Comparison of ENCODE assay signal across 21 cellular contexts in the genomic region with DNA sequence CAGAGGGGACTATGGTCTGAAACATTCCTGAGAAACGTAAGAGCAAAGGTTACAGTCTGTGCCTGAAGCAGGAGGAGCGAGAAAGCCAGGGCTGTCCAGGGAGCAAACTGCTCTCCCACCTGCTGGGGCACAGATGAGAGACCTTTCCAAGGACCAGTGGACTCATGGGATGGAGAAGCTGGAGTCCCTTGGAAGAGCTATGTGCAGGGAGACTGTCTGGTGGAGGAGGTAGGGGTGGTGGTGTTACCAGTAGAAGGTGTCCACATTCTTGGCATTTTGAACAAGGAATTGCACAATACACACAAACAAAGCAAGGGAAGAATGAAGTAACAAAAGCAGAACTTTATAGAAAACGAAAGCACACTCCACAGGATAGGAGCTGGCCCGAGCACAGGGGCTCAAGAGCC.
DNase-seq lines count a peak whose midpoint lies in the region; ATAC-seq and TF ChIP-seq lines count a peak whose summit lies in the region.
"Had no signal": no experiment of that assay in that cellular context is flagged by ENCODE, and none has a peak within 500 bp of the region (broad histone marks: within the 10 kb centered on the region; RNA-seq: fewer than 3 reads in every experiment).

No MANE protein-coding gene starts in this region.

- no peak overlapping the region for H4K5ac ChIP-seq in IMR-90 (ENCODE audit: low read depth, low read length)

- no CpG with 5 or more reads among the region's 4 CpGs for WGBS in IMR-90 (ENCODE audit: extremely low coverage in 2 of 2, insufficient read length in 1 of 2), 2 experiments

- H3K4me1 ChIP-seq in IMR-90 (ENCODE audit: control insufficient read depth, insufficient read depth, low read length) (no peaks in the 10 kb centered on the region), OCI-LY3 (ENCODE audit: low read length) (peaks cover 7% of the 10 kb centered on the region; the same call in 1 of the 2 replicates)
- H3K4me1 ChIP-seq: gastrocnemius medialis, HAP-1 had no signal

- no peak overlapping the region for H3K18ac ChIP-seq in IMR-90 (ENCODE audit: low read depth, low read length)

- H3K79me2 ChIP-seq in OCI-LY3 (ENCODE audit: low read length), result no peaks in the 10 kb centered on the region

- TF ChIP-seq CTCF in IMR-90 (conservative IDR thresholded peaks at IDR 0.05; ENCODE audit: low read depth, low read length), result no peak
- TF ChIP-seq CTCF in OCI-LY3 (IDR thresholded peaks at IDR 0.05; ENCODE audit: low read depth, low read length), result no peak
- TF ChIP-seq CTCF in epithelial cell of esophagus (IDR thresholded peaks at IDR 0.05; ENCODE audit: insufficient read depth, low read depth, low read length, missing control alignments), result no peak
- no peak for TF ChIP-seq CTCF in GM13976 (IDR thresholded peaks at IDR 0.05; ENCODE audit: borderline replicate concordance, control extremely low read depth, extremely low read depth, insufficient read depth, missing control alignments)

- H3K9me3 ChIP-seq in IMR-90 (ENCODE audit: control insufficient read depth, insufficient read depth, low read length), result no peaks in the 10 kb centered on the region
- H3K9me3 ChIP-seq in OCI-LY3 (ENCODE audit: insufficient read depth, low read length), result no peaks in the 10 kb centered on the region
- H3K9me3 ChIP-seq: gastrocnemius medialis, HAP-1, ovary had no signal

- H3K9ac ChIP-seq in IMR-90 (ENCODE audit: low read depth, low read length), result no peak overlapping the region
- no peak overlapping the region for H3K9ac ChIP-seq in OCI-LY3 (ENCODE audit: low read length)
- H3K9ac ChIP-seq: KMS-11 had no signal

- no peak overlapping the region for H2AK5ac ChIP-seq in IMR-90 (ENCODE audit: low read depth, low read length)

- no peaks in the 10 kb centered on the region for H3K27me3 Mint-ChIP-seq in stimulated activated memory B cell treated with anti-CD40 and anti-IgM and Interleukin-4, amounts not matched to agents 10 μg/mL and 1 μg/mL and 100 μg/mL, for 72 hours
- H3K27me3 Mint-ChIP-seq: activated naive CD8-positive, alpha-beta T cell treated with anti-CD3 and anti-CD28 coated beads for 36 hours; stimulated activated naive CD8-positive, alpha-beta T cell treated with anti-CD3 and anti-CD28 coated beads, Interleukin-15, amount 100 ng/mL, for 72 hours had no signal

- no peak overlapping the region for H2BK15ac ChIP-seq in IMR-90 (ENCODE audit: low read depth, low read length)

- H3K36me3 ChIP-seq in IMR-90 (ENCODE audit: control insufficient read depth, insufficient read depth, low read length) (no peaks in the 10 kb centered on the region), OCI-LY3 (replicated peaks; ENCODE audit: low read depth, low read length) (no peaks in the 10 kb centered on the region)
- H3K36me3 ChIP-seq: gastrocnemius medialis, HAP-1, ovary had no signal

- no peak overlapping the region for H4K8ac ChIP-seq in IMR-90 (ENCODE audit: low read depth in 2 of 2, low read length in 2 of 2)

- no peaks in the 10 kb centered on the region for H3K79me1 ChIP-seq in IMR-90 (ENCODE audit: low read depth in 1 of 2, low read length in 2 of 2)

- H3K36me3 Mint-ChIP-seq in stimulated activated memory B cell treated with anti-CD40 and anti-IgM and Interleukin-4, amounts not matched to agents 10 μg/mL and 1 μg/mL and 100 μg/mL, for 72 hours, result no peaks in the 10 kb centered on the region
- H3K36me3 Mint-ChIP-seq: activated naive CD8-positive, alpha-beta T cell treated with anti-CD3 and anti-CD28 coated beads for 36 hours; CD4-positive, alpha-beta memory T cell had no signal

- H3K4me3 ChIP-seq in IMR-90 (ENCODE audit: insufficient read depth, low read depth, low read length) (no peak overlapping the region), OCI-LY3 (ENCODE audit: low read length) (no peak overlapping the region), epithelial cell of esophagus (ENCODE audit: low read length) (no peak overlapping the region)
- H3K4me3 ChIP-seq: gastrocnemius medialis, HAP-1, ovary had no signal

- H2BK120ac ChIP-seq in IMR-90 (ENCODE audit: low read depth, low read length), result no peak overlapping the region

- H3K27ac Mint-ChIP-seq in stimulated activated memory B cell treated with anti-CD40 and anti-IgM and Interleukin-4, amounts not matched to agents 10 μg/mL and 1 μg/mL and 100 μg/mL, for 72 hours, result peak overlapping the region; percentile 62
- H3K27ac Mint-ChIP-seq: activated CD4-positive, alpha-beta T cell treated with anti-CD3 and anti-CD28 coated beads, Interleukin-2, amount 10 ng/mL, durations not matched to agents 7 days and 5 days; activated naive CD8-positive, alpha-beta T cell treated with anti-CD3 and anti-CD28 coated beads for 36 hours; activated T-cell treated with anti-CD3 and anti-CD28 coated beads, Interleukin-2, amount 50 U/mL, for 24 hours; CD4-positive, alpha-beta memory T cell; stimulated activated naive CD8-positive, alpha-beta T cell treated with anti-CD3 and anti-CD28 coated beads, Interleukin-15, amount 100 ng/mL, for 72 hours had no signal

- peaks cover 16% of the 10 kb centered on the region for H3K4me1 Mint-ChIP-seq in stimulated activated memory B cell treated with anti-CD40 and anti-IgM and Interleukin-4, amounts not matched to agents 10 μg/mL and 1 μg/mL and 100 μg/mL, for 72 hours
- H3K4me1 Mint-ChIP-seq: activated CD4-positive, alpha-beta T cell treated with anti-CD3 and anti-CD28 coated beads, Interleukin-2, amount 10 ng/mL, durations not matched to agents 7 days and 5 days; activated naive CD8-positive, alpha-beta T cell treated with anti-CD3 and anti-CD28 coated beads for 36 hours; CD4-positive, alpha-beta memory T cell; stimulated activated naive CD8-positive, alpha-beta T cell treated with anti-CD3 and anti-CD28 coated beads, Interleukin-15, amount 100 ng/mL, for 72 hours had no signal

- H3K27ac ChIP-seq in IMR-90 (ENCODE audit: insufficient read depth, low read length) (no peak overlapping the region), OCI-LY3 (ENCODE audit: low read length) (no peak overlapping the region)
- H3K27ac ChIP-seq: gastrocnemius medialis, KMS-11, ovary had no signal

- no peaks in the 10 kb centered on the region for H3K9me3 Mint-ChIP-seq in stimulated activated memory B cell treated with anti-CD40 and anti-IgM and Interleukin-4, amounts not matched to agents 10 μg/mL and 1 μg/mL and 100 μg/mL, for 72 hours
- H3K9me3 Mint-ChIP-seq: activated CD4-positive, alpha-beta T cell treated with anti-CD3 and anti-CD28 coated beads, Interleukin-2, amount 10 ng/mL, durations not matched to agents 7 days and 5 days; activated T-cell treated with anti-CD3 and anti-CD28 coated beads, Interleukin-2, amount 50 U/mL, for 24 hours; stimulated activated naive CD8-positive, alpha-beta T cell treated with anti-CD3 and anti-CD28 coated beads, Interleukin-15, amount 100 ng/mL, for 72 hours had no signal

- DNase-seq in IMR-90 (no peak), epithelial cell of esophagus (ENCODE audit: low read depth) (peak; percentile 27), NCI-H524 treated with DMSO at 0.1 percent for 48 hours (lab: John Stamatoyannopoulos, UW) (no peak), GM13976 (ENCODE audit: low spot score) (no peak)
- DNase-seq: activated CD4-positive, alpha-beta T cell treated with anti-CD3 and anti-CD28 coated beads, Interleukin-2, amount 10 ng/mL, durations not matched to agents 7 days and 5 days; activated naive CD8-positive, alpha-beta T cell treated with anti-CD3 and anti-CD28 coated beads for 36 hours; activated T-cell treated with anti-CD3 and anti-CD28 coated beads, Interleukin-2, amount 50 U/mL, for 24 hours; caudate nucleus; CD4-positive, alpha-beta memory T cell; EL; gastrocnemius medialis; NCI-H146; NCI-H510A; ovary; stimulated activated naive CD8-positive, alpha-beta T cell treated with anti-CD3 and anti-CD28 coated beads, Interleukin-15, amount 100 ng/mL, for 72 hours; T-helper 9 cell had no signal

- H3K23ac ChIP-seq in IMR-90 (ENCODE audit: low read depth, low read length), result no peak overlapping the region

- peaks cover 2% of the 10 kb centered on the region; the same call in 1 of the 2 replicates for H3K27me3 ChIP-seq in IMR-90 (ENCODE audit: control insufficient read depth, insufficient read depth, low read length)
- H3K27me3 ChIP-seq in OCI-LY3 (ENCODE audit: low read depth, low read length), result no peaks in the 10 kb centered on the region
- H3K27me3 ChIP-seq: gastrocnemius medialis, ovary had no signal

- H3K9me1 ChIP-seq in IMR-90 (ENCODE audit: insufficient read depth, low read length), result no peaks in the 10 kb centered on the region

- no TSS peak for BruUV-seq in IMR-90 (replicated peaks; lab: Mats Ljungman, UMichigan)

- no peak overlapping the region for H3K56ac ChIP-seq in IMR-90 (ENCODE audit: extremely low read depth, insufficient read depth, low read length)

- no peak for TF ChIP-seq RAD21 in IMR-90 (IDR thresholded peaks at IDR 0.05; ENCODE audit: low read length)

- no peak overlapping the region for H2AK9ac ChIP-seq in IMR-90 (replicated peaks; ENCODE audit: low read depth, low read length, poor library complexity)

- dilution Hi-C loops in IMR-90 (cut with HindIII; ENCODE audit: low sequenced_read_pairs, unreplicated experiment), result no loop called here

- H3K4me3 Mint-ChIP-seq in stimulated activated memory B cell treated with anti-CD40 and anti-IgM and Interleukin-4, amounts not matched to agents 10 μg/mL and 1 μg/mL and 100 μg/mL, for 72 hours, result peak overlapping the region; percentile 55
- H3K4me3 Mint-ChIP-seq: activated CD4-positive, alpha-beta T cell treated with anti-CD3 and anti-CD28 coated beads, Interleukin-2, amount 10 ng/mL, durations not matched to agents 7 days and 5 days; activated naive CD8-positive, alpha-beta T cell treated with anti-CD3 and anti-CD28 coated beads for 36 hours; activated T-cell treated with anti-CD3 and anti-CD28 coated beads, Interleukin-2, amount 50 U/mL, for 24 hours; stimulated activated naive CD8-positive, alpha-beta T cell treated with anti-CD3 and anti-CD28 coated beads, Interleukin-15, amount 100 ng/mL, for 72 hours had no signal

- H2BK5ac ChIP-seq in IMR-90 (ENCODE audit: low read depth, low read length, poor library complexity, severe bottlenecking), result no peak overlapping the region

- no peak overlapping the region for H2BK20ac ChIP-seq in IMR-90 (ENCODE audit: low read depth, low read length)

- CTCF ChIA-PET in IMR-90 (lab: Yijun Ruan, JAX), result no interaction called here

- no peak overlapping the region for H4K91ac ChIP-seq in IMR-90 (ENCODE audit: insufficient read depth, low read depth, low read length)

- H3K4ac ChIP-seq in IMR-90 (ENCODE audit: low read depth, low read length), result no peak overlapping the region

- H3K4me2 ChIP-seq in IMR-90 (ENCODE audit: low read depth, low read length) (no peak overlapping the region), OCI-LY3 (ENCODE audit: low read length) (peak overlapping the region; percentile 40)
- H3K4me2 ChIP-seq: KMS-11 had no signal

- H4K20me1 ChIP-seq in IMR-90 (ENCODE audit: insufficient read depth, low read length) (no peaks in the 10 kb centered on the region), OCI-LY3 (ENCODE audit: insufficient read depth, low read length) (no peaks in the 10 kb centered on the region)

- POLR2A ChIA-PET in IMR-90 (lab: Charles Lee; ENCODE audit: unreplicated experiment), result no interaction called here

- no peak overlapping the region for H3K14ac ChIP-seq in IMR-90 (replicated peaks; ENCODE audit: low read depth, low read length)

- intact Hi-C loops in IMR-90 (cut with micrococcal nuclease), result no loop called here

- ATAC-seq in IMR-90 (ENCODE audit: low read depth) (no peak), HG02763 (IDR thresholded peaks at IDR 0.05; ENCODE audit: unreplicated experiment) (no peak)
- ATAC-seq in stimulated activated memory B cell treated with anti-CD40 and anti-IgM and Interleukin-4, amounts not matched to agents 10 μg/mL and 1 μg/mL and 100 μg/mL, for 72 hours, result no peak
- ATAC-seq: gastrocnemius medialis; stimulated activated naive CD8-positive, alpha-beta T cell treated with anti-CD3 and anti-CD28 coated beads, Interleukin-15, amount 100 ng/mL, for 72 hours had no signal

- in situ Hi-C loops in IMR-90 (cut with MboI; ENCODE audit: low sequenced_read_pairs) (loop anchor here (25.0 kb wide), 1 partner anchor 899 kb away; no protein-coding TSS in a partner anchor), GM13976 (cut with MboI; ENCODE audit: low sequenced_read_pairs, unreplicated experiment) (loop anchor here (25.0 kb wide), 1 partner anchor 899 kb away; no protein-coding TSS in a partner anchor)

- no peak for TF ChIP-seq POLR2A in IMR-90 (IDR thresholded peaks at IDR 0.05; ENCODE audit: low read depth, low read length)

- H2AFZ ChIP-seq in IMR-90 (replicated peaks; ENCODE audit: low read length, poor library complexity) (no peak overlapping the region), OCI-LY3 (ENCODE audit: low read depth, low read length) (0 out of 2 replicates have a peak overlapping the region, but pooled peaks have one; percentile 24)
